8 cellular contexts compared by ENCODE assay signal in genomic region chr5:132820162-132820754, GRCh38. TPM values are rescaled to one million over a fixed set of nuclear protein-coding genes. Genes with fewer than 3 reads are reported as not detected.
DNase-seq lines count a peak whose midpoint lies in the region; ATAC-seq and TF ChIP-seq lines count a peak whose summit lies in the region.

No MANE protein-coding gene starts in this region.

- H3K36me3 ChIP-seq in SJCRH30 (no peaks in the 10 kb centered on the region), thoracic aorta (no peaks in the 10 kb centered on the region)

- no peaks in the 10 kb centered on the region for H3K9me3 ChIP-seq in SJCRH30 (replicated peaks)
- H3K9me3 ChIP-seq in thoracic aorta = no peaks in the 10 kb centered on the region

- H3K27ac ChIP-seq in SJCRH30 (no peak overlapping the region), thoracic aorta (no peak overlapping the region)

- TF ChIP-seq CTCF in foreskin fibroblast (IDR thresholded peaks at IDR 0.05; ENCODE audit: low read depth, low read length) (peak; percentile 79), omental fat pad (IDR thresholded peaks at IDR 0.05) (peak in 2 of 3 donors; percentile 63 to 70), thoracic aorta (IDR thresholded peaks at IDR 0.05) (peak; percentile 94)

- H3K4me3 ChIP-seq in SJCRH30 (no peak overlapping the region), foreskin fibroblast (ENCODE audit: low read depth in 1 of 2, low read length in 2 of 2) (no peak overlapping the region), thoracic aorta (peak overlapping the region; percentile 26)

- peaks cover 17% of the 10 kb centered on the region for H3K4me1 ChIP-seq in SJCRH30
- H3K4me1 ChIP-seq in thoracic aorta (ENCODE audit: control insufficient read depth in 1 of 2, low read depth in 2 of 2) = peaks cover 0 to 15% of the 10 kb centered on the region in 2 donors

- DNase-seq in DMS 273 treated with DMSO at 0.1 percent for 48 hours (lab: John Stamatoyannopoulos, UW) (peak; percentile 73), M059J (ENCODE audit: low read depth) (peak; percentile 89), SJCRH30 (peak; percentile 90 to 96), foreskin fibroblast (peak; percentile 78 to 92), omental fat pad (ENCODE audit: low spot score) (peak; percentile 99), thoracic aorta (ENCODE audit: low spot score) (peak; percentile 79)
- peak; percentile 80 for DNase-seq in activated gamma-delta T cell treated with anti-CD3 and anti-CD28 coated beads, Interleukin-2, amount 50 U/mL, for 16 hours (ENCODE audit: low read depth)

- peak; percentile 85 for ATAC-seq in GM21786 (IDR thresholded peaks at IDR 0.05; ENCODE audit: unreplicated experiment)
- peak; percentile 80 for ATAC-seq in omental fat pad (ENCODE audit: low FRiP score)
- no peak for ATAC-seq in thoracic aorta (ENCODE audit: insufficient number of reproducible peaks, low FRiP score, low read depth)

- no peaks in the 10 kb centered on the region for H3K27me3 ChIP-seq in SJCRH30
- no peaks in the 10 kb centered on the region for H3K27me3 ChIP-seq in thoracic aorta (replicated peaks; ENCODE audit: insufficient read depth)

RNA-seq across cellular contexts. Expression of gene SOWAHA, which starts 7.2 kb away (rescaled TPM):
- total RNA-seq in M059J (2014; rRNA removed; shearing (Covaris generic)) = 0.10 and 0.32 TPM in 2 replicates
- total RNA-seq in SJCRH30 (2014; rRNA removed; shearing (Covaris generic)) = 0.02 and 0.08 TPM in 2 replicates
- under 1 TPM in 2 of 4 donors, not detected in 2; 0.13 to 0.28 TPM for total RNA-seq in omental fat pad
- total RNA-seq in thoracic aorta = under 1 TPM; 0.63 to 0.68 TPM

RNA-seq across cellular contexts. Expression of gene SHROOM1, which starts 10.2 kb away (rescaled TPM):
- 7.3 and 10.3 TPM in 2 replicates for total RNA-seq in M059J (2014; rRNA removed; shearing (Covaris generic))
- 1.6 and 2.5 TPM in 2 replicates for total RNA-seq in SJCRH30 (2014; rRNA removed; shearing (Covaris generic))
- total RNA-seq in omental fat pad (10 to 100 TPM in 2 of 4 donors, 1 to 10 TPM in 2; 7.0 to 17.0 (median 9.1) TPM), thoracic aorta (10 to 100 TPM; 13.1 to 15.4 TPM)

RNA-seq across cellular contexts. Expression of gene SEPTIN8, which starts 43.2 kb away (rescaled TPM):
- total RNA-seq in M059J (2014; rRNA removed; shearing (Covaris generic)) = 26.9 and 41.7 TPM in 2 replicates
- 25.4 and 26.5 TPM in 2 replicates for total RNA-seq in SJCRH30 (2014; rRNA removed; shearing (Covaris generic))
- total RNA-seq in omental fat pad = 10 to 100 TPM; 27.6 to 42.1 (median 29.7) TPM
- total RNA-seq in thoracic aorta = 100 to 1,000 TPM in 1 of 2 donors, 10 to 100 TPM in 1; 85.7 to 111 TPM

RNA-seq across cellular contexts. Expression of gene GDF9, which starts 46.0 kb away (rescaled TPM):
- total RNA-seq in M059J (2014; rRNA removed; shearing (Covaris generic)) = not detected in 2 replicates
- total RNA-seq in SJCRH30 (2014; rRNA removed; shearing (Covaris generic)) = 0.20 and 0.57 TPM in 2 replicates
- total RNA-seq in omental fat pad (1 to 10 TPM in 1 of 4 donors, under 1 TPM in 2, not detected in 1; 0.24 to 1.3 (median 0.31) TPM), thoracic aorta (not detected)

RNA-seq across cellular contexts. Expression of gene UQCRQ, which starts 46.2 kb away (rescaled TPM):
- 231 and 270 TPM in 2 replicates for total RNA-seq in M059J (2014; rRNA removed; shearing (Covaris generic))
- total RNA-seq in SJCRH30 (2014; rRNA removed; shearing (Covaris generic)) = 229 and 261 TPM in 2 replicates
- total RNA-seq in omental fat pad (100 to 1,000 TPM in 3 of 4 donors, 10 to 100 TPM in 1; 89.7 to 173 (median 115) TPM), thoracic aorta (10 to 100 TPM; 49.5 to 59.3 TPM)
